8 cellular contexts compared by ENCODE assay signal in the genomic region with DNA sequence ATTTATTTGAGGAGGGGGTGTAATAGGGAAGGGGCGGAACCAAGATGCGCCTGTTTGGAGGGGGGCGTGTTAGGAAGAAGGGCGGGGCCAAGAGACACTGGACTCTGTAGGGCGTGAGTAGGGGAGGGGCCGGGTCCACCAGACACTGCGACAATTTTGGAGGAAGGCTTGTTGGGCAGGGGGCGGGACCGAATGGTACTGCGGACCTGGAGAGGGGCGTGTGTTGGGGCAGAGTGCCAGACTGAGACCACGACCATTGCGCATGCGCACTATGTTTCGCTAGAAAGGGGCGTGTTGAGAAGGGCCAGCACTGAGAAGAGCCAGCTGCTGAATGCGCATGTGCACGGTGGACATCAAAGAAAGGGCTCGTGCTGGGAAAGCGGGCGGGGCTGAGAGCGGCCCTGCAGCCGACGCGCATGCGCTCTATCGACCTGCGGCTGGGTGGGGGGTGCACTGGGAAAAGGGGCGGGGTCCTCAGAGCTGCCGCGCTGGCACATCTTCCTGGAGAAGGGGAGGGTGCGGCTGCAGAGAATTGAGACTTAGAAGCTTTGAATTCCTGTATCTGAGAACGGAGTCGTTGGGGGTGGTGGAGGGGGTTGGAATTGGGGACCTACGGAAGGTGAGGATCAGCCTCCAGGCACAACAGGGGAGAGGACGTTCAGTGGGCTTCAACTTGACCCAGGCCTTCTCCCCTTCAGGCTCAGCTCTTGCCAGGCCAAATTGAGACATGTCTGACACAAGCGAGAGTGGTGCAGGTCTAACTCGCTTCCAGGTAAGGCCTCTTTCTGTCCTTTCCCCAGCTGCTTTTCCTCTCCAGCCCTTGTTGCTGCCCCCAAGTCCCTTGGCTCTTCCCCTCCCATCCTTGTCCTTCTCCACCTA. TPM values are rescaled to one million over a fixed set of nuclear protein-coding genes. Genes with fewer than 3 reads are reported as not detected.
A peak's percentile ranks its signal among the peaks of the same experiment; 100 is the strongest.
DNase-seq lines count a peak whose midpoint lies in the region; ATAC-seq and TF ChIP-seq lines count a peak whose summit lies in the region.

No MANE protein-coding gene starts in this region.

- H3K36me3 Mint-ChIP-seq in activated naive CD8-positive, alpha-beta T cell treated with anti-CD3 and anti-CD28 coated beads, Interleukin-2, amount 10 ng/mL, durations not matched to agents 7 days and 5 days, result peaks cover 10% of the 10 kb centered on the region

- H3K79me2 ChIP-seq in osteoblast (ENCODE audit: insufficient read depth, low read length), result peaks cover 33% of the 10 kb centered on the region

- peaks cover 13% of the 10 kb centered on the region for H3K27me3 Mint-ChIP-seq in activated naive CD8-positive, alpha-beta T cell treated with anti-CD3 and anti-CD28 coated beads, Interleukin-2, amount 10 ng/mL, durations not matched to agents 7 days and 5 days

- no peaks in the 10 kb centered on the region for H3K9me3 Mint-ChIP-seq in activated naive CD8-positive, alpha-beta T cell treated with anti-CD3 and anti-CD28 coated beads, Interleukin-2, amount 10 ng/mL, durations not matched to agents 7 days and 5 days

- intact Hi-C loops in head of caudate nucleus (cut with DNase I), result loop anchor here (5.0 to 10.0 kb wide), 2 partner anchors 167 to 274 kb away; a partner anchor contains a TSS

- H3K4me3 Mint-ChIP-seq in activated naive CD8-positive, alpha-beta T cell treated with anti-CD3 and anti-CD28 coated beads, Interleukin-2, amount 10 ng/mL, durations not matched to agents 7 days and 5 days, result peak overlapping the region; percentile 94

- peaks cover 1% of the 10 kb centered on the region; the same call in 1 of the 2 replicates for H3K36me3 ChIP-seq in GM06990 (ENCODE audit: control insufficient read depth, insufficient read depth, low read length)
- peaks cover 31% of the 10 kb centered on the region for H3K36me3 ChIP-seq in osteoblast (ENCODE audit: insufficient read depth, low read length)
- peaks cover 31% of the 10 kb centered on the region for H3K36me3 ChIP-seq in thoracic aorta

- H3K27ac ChIP-seq in osteoblast (ENCODE audit: low read depth, low read length) (peak overlapping the region; percentile 72), thoracic aorta (peak overlapping the region; percentile 79 to 82)

- H3K4me2 ChIP-seq in osteoblast (ENCODE audit: insufficient read depth, low read length), result peak overlapping the region; percentile 85

- H2AFZ ChIP-seq in osteoblast (ENCODE audit: low read length), result peak overlapping the region; percentile 90

- H4K20me1 ChIP-seq in osteoblast (ENCODE audit: insufficient read depth, low read length), result peaks cover 30% of the 10 kb centered on the region

- H3K27me3 ChIP-seq in GM06990 (replicated peaks; ENCODE audit: control insufficient read depth, insufficient read depth, low read length) (no peaks in the 10 kb centered on the region), osteoblast (ENCODE audit: insufficient read depth, low read length) (peaks cover 6% of the 10 kb centered on the region), thoracic aorta (replicated peaks; ENCODE audit: insufficient read depth) (no peaks in the 10 kb centered on the region)

- TF ChIP-seq CTCF in GM06990 (IDR thresholded peaks at IDR 0.05; ENCODE audit: insufficient read depth, low read length, poor library complexity, severe bottlenecking), result no peak
- no peak for TF ChIP-seq CTCF in osteoblast (IDR thresholded peaks at IDR 0.05; ENCODE audit: extremely low read depth, low read depth, low read length)
- no peak for TF ChIP-seq CTCF in thoracic aorta (IDR thresholded peaks at IDR 0.05)

- H3K4me1 ChIP-seq in osteoblast (ENCODE audit: insufficient read depth, low read length), result no peaks in the 10 kb centered on the region
- H3K4me1 ChIP-seq in thoracic aorta (ENCODE audit: control insufficient read depth in 1 of 2, low read depth in 2 of 2), result peaks cover 4 to 23% of the 10 kb centered on the region in 2 donors

- H3K9me3 ChIP-seq in osteoblast (ENCODE audit: low read depth, low read length) (no peaks in the 10 kb centered on the region), thoracic aorta (no peaks in the 10 kb centered on the region)

- POLR2A ChIA-PET in activated naive CD8-positive, alpha-beta T cell treated with anti-CD3 and anti-CD28 coated beads, Interleukin-2, amount 10 ng/mL, durations not matched to agents 7 days and 5 days (lab: Charles Lee), result interaction anchor here (1.1 to 2.0 kb wide), 2 partner anchors 169 to 192 kb away, joined by 3 to 9 read pairs; no protein-coding TSS in a partner anchor

- H3K4me3 ChIP-seq in GM06990 (replicated peaks; ENCODE audit: low read depth, low read length) (peak overlapping the region; percentile 78), osteoblast (ENCODE audit: insufficient read depth, low read length) (peak overlapping the region; percentile 82), thoracic aorta (peak overlapping the region; percentile 87)

- H3K27ac Mint-ChIP-seq in activated naive CD8-positive, alpha-beta T cell treated with anti-CD3 and anti-CD28 coated beads, Interleukin-2, amount 10 ng/mL, durations not matched to agents 7 days and 5 days, result peak overlapping the region; percentile 95

- H3K4me1 Mint-ChIP-seq in activated naive CD8-positive, alpha-beta T cell treated with anti-CD3 and anti-CD28 coated beads, Interleukin-2, amount 10 ng/mL, durations not matched to agents 7 days and 5 days, result peaks cover 14% of the 10 kb centered on the region

- ATAC-seq in HG02642 (IDR thresholded peaks at IDR 0.05; ENCODE audit: poor library complexity, unreplicated experiment) (peak; percentile 92), thoracic aorta (ENCODE audit: insufficient number of reproducible peaks, low FRiP score, low read depth) (peak; percentile 93)
- ATAC-seq in activated naive CD8-positive, alpha-beta T cell treated with anti-CD3 and anti-CD28 coated beads, Interleukin-2, amount 10 ng/mL, durations not matched to agents 7 days and 5 days (ENCODE audit: low read depth), result peak; percentile 81

- peak; percentile 86 for DNase-seq in GM06990 (ENCODE audit: extremely low read depth, insufficient read length)
- peak; percentile 94 for DNase-seq in NCI-H1105 (lab: John Stamatoyannopoulos, UW)
- DNase-seq in SKM-1 treated with dmso at 0.1 percent for 144 hours (lab: John Stamatoyannopoulos, UW; ENCODE audit: unreplicated experiment), result peak; percentile 74
- DNase-seq in activated naive CD8-positive, alpha-beta T cell treated with anti-CD3 and anti-CD28 coated beads, Interleukin-2, amount 10 ng/mL, durations not matched to agents 7 days and 5 days, result peak; percentile 83
- peak; percentile 80 to 95 (median 88) for DNase-seq in head of caudate nucleus
- DNase-seq in osteoblast (ENCODE audit: insufficient read length, low spot score, missing footprints), result peak; percentile 94
- DNase-seq in thoracic aorta (ENCODE audit: low spot score), result peak; percentile 83

RNA-seq across cellular contexts. Expression of a gene that starts 1.3 kb away (rescaled TPM):
- total RNA-seq in activated naive CD8-positive, alpha-beta T cell treated with anti-CD3 and anti-CD28 coated beads, Interleukin-2, amount 10 ng/mL, durations not matched to agents 7 days and 5 days, result 10 to 100 TPM; 76.6 to 77.3 TPM
- total RNA-seq in osteoblast (200 and 207 TPM in 2 replicates), thoracic aorta (100 to 1,000 TPM; 149 to 184 TPM)

RNA-seq across cellular contexts. Expression of a gene that starts 10.8 kb away (rescaled TPM):
- total RNA-seq in activated naive CD8-positive, alpha-beta T cell treated with anti-CD3 and anti-CD28 coated beads, Interleukin-2, amount 10 ng/mL, durations not matched to agents 7 days and 5 days, result not detected
- total RNA-seq in osteoblast, result not detected in 2 replicates
- total RNA-seq in thoracic aorta, result not detected

Comparison
In these comparisons a context has a peak if more than half of its experiments do, and no peak if none do; other contexts are left out.
1. Peak in every context shown above with its lines: DNase-seq, ATAC-seq, H3K4me3 ChIP-seq and H3K27ac ChIP-seq.